25 cellular contexts compared by ENCODE assay signal in the genomic region with DNA sequence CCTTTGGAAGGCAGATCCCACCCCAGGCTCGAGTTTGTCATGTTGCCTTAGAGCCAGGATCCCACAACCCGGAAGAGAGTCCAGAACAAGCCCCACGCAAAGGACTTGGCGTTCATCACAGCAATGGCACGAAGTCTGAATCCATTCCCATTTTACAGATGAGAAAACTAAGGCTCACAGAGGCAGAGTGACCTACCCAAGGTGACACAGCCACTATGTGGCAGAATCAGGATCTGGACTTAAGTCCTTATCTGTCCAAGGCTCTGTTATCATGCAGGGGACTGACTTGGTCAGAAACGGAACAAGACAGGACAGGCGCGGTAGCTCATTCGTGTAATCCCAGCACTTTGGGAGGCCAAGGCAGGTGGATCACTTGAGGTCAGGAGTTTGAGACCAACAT.
"Had no signal": no experiment of that assay in that cellular context is flagged by ENCODE, and none has a peak within 500 bp of the region (broad histone marks: within the 10 kb centered on the region; RNA-seq: fewer than 3 reads in every experiment).

No MANE protein-coding gene starts in this region.

- H3K4me3 Mint-ChIP-seq: mesothelial cell of epicardium; naive B cell; natural killer cell; nephron progenitor cell; neural progenitor cell; stimulated activated effector memory CD8-positive, alpha-beta T cell treated with anti-CD3 and anti-CD28 coated beads, Interleukin-12 subunit alpha, Interleukin-12 subunit beta, amount 100 ng/mL, for 72 hours; stimulated activated naive CD8-positive, alpha-beta T cell treated with anti-CD3 and anti-CD28 coated beads, Interleukin-15, Interleukin-2, amounts not matched to agents 100 ng/mL and 50 ng/mL, for 24 hours; type B pancreatic cell had no signal

- DNase-seq: heart right ventricle; kidney glomerular epithelial cell; left cardiac atrium; mesendoderm; naive B cell; natural killer cell; nephron progenitor cell; occipital lobe; ovary; stimulated activated CD4-positive, alpha-beta T cell treated with anti-CD3 and anti-CD28 coated beads, Interleukin-4, amount 100 ng/mL, for 24 hours; stimulated activated naive CD4-positive, alpha-beta T cell had no signal

- H3K27ac Mint-ChIP-seq: mesothelial cell of epicardium; natural killer cell; nephron progenitor cell; neural progenitor cell; progenitor cell of endocrine pancreas; stimulated activated effector memory CD8-positive, alpha-beta T cell treated with anti-CD3 and anti-CD28 coated beads, Interleukin-12 subunit alpha, Interleukin-12 subunit beta, amount 100 ng/mL, for 72 hours; type B pancreatic cell had no signal

- H3K4me3 ChIP-seq: heart right ventricle, hepatocyte, lung, neural progenitor cell, ovary, right atrium auricular region, right lobe of liver, skin epidermis, tibial nerve had no signal

- H3K27me3 ChIP-seq: hepatocyte, ovary, right atrium auricular region, right lobe of liver, tibial nerve had no signal

- H3K36me3 Mint-ChIP-seq: mesothelial cell of epicardium, naive B cell, natural killer cell, neural progenitor cell, type B pancreatic cell had no signal

- H3K4me1 Mint-ChIP-seq: mesothelial cell of epicardium; naive B cell; natural killer cell; nephron progenitor cell; neural progenitor cell; stimulated activated effector memory CD8-positive, alpha-beta T cell treated with anti-CD3 and anti-CD28 coated beads, Interleukin-12 subunit alpha, Interleukin-12 subunit beta, amount 100 ng/mL, for 72 hours had no signal

- H3K36me3 ChIP-seq: heart right ventricle, neural progenitor cell, neutrophil, ovary, right atrium auricular region, right lobe of liver, tibial nerve had no signal

- H3K27ac ChIP-seq: hepatocyte, neural progenitor cell, neutrophil, ovary, right atrium auricular region, right lobe of liver, skin epidermis, tibial nerve had no signal

- H3K9me3 ChIP-seq: heart right ventricle, neutrophil, ovary, right atrium auricular region, right lobe of liver, tibial nerve had no signal

- ATAC-seq: heart right ventricle; left cardiac atrium; left lobe of liver; natural killer cell; right lobe of liver; stimulated activated effector memory CD8-positive, alpha-beta T cell treated with anti-CD3 and anti-CD28 coated beads, Interleukin-12 subunit alpha, Interleukin-12 subunit beta, amount 100 ng/mL, for 72 hours had no signal

- H3K9me3 Mint-ChIP-seq: natural killer cell; nephron progenitor cell; neural progenitor cell; stimulated activated effector memory CD8-positive, alpha-beta T cell treated with anti-CD3 and anti-CD28 coated beads, Interleukin-12 subunit alpha, Interleukin-12 subunit beta, amount 100 ng/mL, for 72 hours; stimulated activated naive CD8-positive, alpha-beta T cell treated with anti-CD3 and anti-CD28 coated beads, Interleukin-15, Interleukin-2, amounts not matched to agents 100 ng/mL and 50 ng/mL, for 24 hours; type B pancreatic cell had no signal

- H3K4me1 ChIP-seq: neural progenitor cell, right lobe of liver, tibial nerve had no signal
